Comparison of ENCODE assay signal across 1 cellular context in the genomic region with DNA sequence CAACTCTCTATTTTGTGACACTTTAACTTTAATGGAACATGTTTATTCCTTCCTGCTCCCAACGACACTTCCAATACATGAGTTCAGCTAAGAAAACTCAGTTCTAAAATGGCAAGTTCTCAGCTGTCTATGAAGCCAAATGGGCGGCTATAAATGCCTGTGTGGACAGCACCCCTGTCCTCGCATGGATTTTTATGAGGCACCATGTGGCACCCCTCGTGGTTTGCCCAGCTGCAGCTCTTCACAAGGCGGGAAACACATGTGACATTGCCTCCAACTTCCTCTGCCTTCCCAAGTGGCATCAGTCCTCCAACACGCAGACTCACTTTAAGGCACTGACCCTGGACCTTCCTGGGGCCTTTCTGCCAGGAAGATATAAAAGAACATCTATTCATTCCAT.
TF ChIP-seq lines count a peak whose summit lies in the region.

No MANE protein-coding gene starts in this region.

TF ChIP-seq in IMR-90, 13 proteins besides CTCF, POLR2A, EP300 and RAD21:
- TF ChIP-seq, protein P1, sequence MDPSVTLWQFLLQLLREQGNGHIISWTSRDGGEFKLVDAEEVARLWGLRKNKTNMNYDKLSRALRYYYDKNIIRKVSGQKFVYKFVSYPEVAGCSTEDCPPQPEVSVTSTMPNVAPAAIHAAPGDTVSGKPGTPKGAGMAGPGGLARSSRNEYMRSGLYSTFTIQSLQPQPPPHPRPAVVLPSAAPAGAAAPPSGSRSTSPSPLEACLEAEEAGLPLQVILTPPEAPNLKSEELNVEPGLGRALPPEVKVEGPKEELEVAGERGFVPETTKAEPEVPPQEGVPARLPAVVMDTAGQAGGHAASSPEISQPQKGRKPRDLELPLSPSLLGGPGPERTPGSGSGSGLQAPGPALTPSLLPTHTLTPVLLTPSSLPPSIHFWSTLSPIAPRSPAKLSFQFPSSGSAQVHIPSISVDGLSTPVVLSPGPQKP (IDR thresholded peaks at IDR 0.05; ENCODE audit: borderline replicate concordance, low read depth, low read length), result no peak
- TF ChIP-seq SMC3 (IDR thresholded peaks at IDR 0.05; ENCODE audit: low read depth, low read length) (no peak), BHLHE40 (IDR thresholded peaks at IDR 0.05; ENCODE audit: low read depth, low read length) (no peak), RFX5 (IDR thresholded peaks at IDR 0.05; ENCODE audit: low read depth, low read length) (no peak), MAZ (IDR thresholded peaks at IDR 0.05; ENCODE audit: borderline replicate concordance, low read depth, low read length) (no peak), MXI1 (IDR thresholded peaks at IDR 0.05; ENCODE audit: borderline replicate concordance, low read depth, low read length) (no peak), CEBPB (IDR thresholded peaks at IDR 0.05; ENCODE audit: low read depth, low read length) (no peak)
- TF ChIP-seq, protein P2, sequence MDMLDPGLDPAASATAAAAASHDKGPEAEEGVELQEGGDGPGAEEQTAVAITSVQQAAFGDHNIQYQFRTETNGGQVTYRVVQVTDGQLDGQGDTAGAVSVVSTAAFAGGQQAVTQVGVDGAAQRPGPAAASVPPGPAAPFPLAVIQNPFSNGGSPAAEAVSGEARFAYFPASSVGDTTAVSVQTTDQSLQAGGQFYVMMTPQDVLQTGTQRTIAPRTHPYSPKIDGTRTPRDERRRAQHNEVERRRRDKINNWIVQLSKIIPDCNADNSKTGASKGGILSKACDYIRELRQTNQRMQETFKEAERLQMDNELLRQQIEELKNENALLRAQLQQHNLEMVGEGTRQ (IDR thresholded peaks at IDR 0.05; ENCODE audit: low read depth, low read length), result no peak
